Comparison of ENCODE assay signal across 1 cellular context in genomic region chr2:69436937-69437750, GRCh38.
TF ChIP-seq lines count a peak whose summit lies in the region.

NFU1 (minus strand) TSS chr2:69437435; CDS start chr2:69437422, 13 bp downstream.

TF ChIP-seq in HEK293, 187 proteins besides CTCF, POLR2A, EP300 and RAD21 (continued from another document and continues in another):
- TF ChIP-seq ZNF324 (tag by site-specific recombination; IDR thresholded peaks at IDR 0.05) = peak; percentile 71; the same call in 1 of the 2 replicates
- no peak for TF ChIP-seq RBAK (tag by site-specific recombination; IDR thresholded peaks at IDR 0.05)
- no peak for TF ChIP-seq ZNF169 (tag by site-specific recombination; IDR thresholded peaks at IDR 0.05)
- TF ChIP-seq ZNF544 (tag by site-specific recombination; IDR thresholded peaks at IDR 0.05) = no peak
- no peak for TF ChIP-seq ZNF473 (tag by site-specific recombination; IDR thresholded peaks at IDR 0.05)
- no peak for TF ChIP-seq ZNF148 (tag by site-specific recombination; IDR thresholded peaks at IDR 0.05; ENCODE audit: borderline replicate concordance)
- TF ChIP-seq ZNF214 (tag by site-specific recombination; IDR thresholded peaks at IDR 0.05; ENCODE audit: borderline replicate concordance) = no peak
- TF ChIP-seq ZBTB26 (tag by site-specific recombination; optimal IDR thresholded peaks at IDR 0.05) = peak; percentile 44
- no peak for TF ChIP-seq PRDM2 (tag by site-specific recombination; IDR thresholded peaks at IDR 0.05; ENCODE audit: borderline replicate concordance)
- TF ChIP-seq ZNF132 (tag by site-specific recombination; IDR thresholded peaks at IDR 0.05; ENCODE audit: borderline replicate concordance) = no peak
- TF ChIP-seq KLF8 (tag by site-specific recombination; IDR thresholded peaks at IDR 0.05) = peak; percentile 79
- peak; percentile 85 for TF ChIP-seq ZBTB6 (tag by site-specific recombination; IDR thresholded peaks at IDR 0.05)
- no peak for TF ChIP-seq ZNF26 (tag by site-specific recombination; IDR thresholded peaks at IDR 0.05)
- TF ChIP-seq ZNF311 (tag by site-specific recombination; IDR thresholded peaks at IDR 0.05; ENCODE audit: borderline replicate concordance) = no peak
- TF ChIP-seq YY1 (tag by site-specific recombination; IDR thresholded peaks at IDR 0.05) = peak; percentile 90
- TF ChIP-seq PATZ1 (tag by site-specific recombination; IDR thresholded peaks at IDR 0.05) = peak; percentile 53; the same call in 1 of the 2 replicates
- no peak for TF ChIP-seq ZNF701 (tag by site-specific recombination; IDR thresholded peaks at IDR 0.05)
- peak; percentile 22; the same call in 1 of the 2 replicates for TF ChIP-seq ZBTB20 (tag by site-specific recombination; IDR thresholded peaks at IDR 0.05)
- no peak for TF ChIP-seq ZNF121 (tag by site-specific recombination; IDR thresholded peaks at IDR 0.05)
- TF ChIP-seq SP2 (tag by site-specific recombination; IDR thresholded peaks at IDR 0.05) = peak; percentile 90
- no peak for TF ChIP-seq OVOL3 (tag by site-specific recombination; IDR thresholded peaks at IDR 0.05)
- TF ChIP-seq SCRT1 (tag by site-specific recombination; IDR thresholded peaks at IDR 0.05; ENCODE audit: borderline replicate concordance) = no peak
- no peak for TF ChIP-seq ZNF274 (IDR thresholded peaks at IDR 0.05; ENCODE audit: low read length)
- TF ChIP-seq ZNF274 (tag by site-specific recombination; IDR thresholded peaks at IDR 0.05; ENCODE audit: borderline replicate concordance) = no peak
- TF ChIP-seq HOXC10 (CRISPR knock-in tag; IDR thresholded peaks at IDR 0.05) = 0 out of 2 replicates have a peak, but pooled peaks have one; percentile 72
- TF ChIP-seq ZNF555 (tag by site-specific recombination; conservative IDR thresholded peaks at IDR 0.05) = no peak
- TF ChIP-seq ZNF624 (tag by site-specific recombination; IDR thresholded peaks at IDR 0.05) = no peak
- TF ChIP-seq ZNF416 (tag by site-specific recombination; IDR thresholded peaks at IDR 0.05) = no peak
- TF ChIP-seq ZNF501 (tag by site-specific recombination; IDR thresholded peaks at IDR 0.05) = no peak; the same call in 1 of the 2 replicates
- 0 out of 2 replicates have a peak, but pooled peaks have one; percentile 32 for TF ChIP-seq ZNF777 (tag by site-specific recombination; IDR thresholded peaks at IDR 0.05; ENCODE audit: borderline replicate concordance)
- peak; percentile 91 for TF ChIP-seq ZNF629 (tag by site-specific recombination; IDR thresholded peaks at IDR 0.05)
- TF ChIP-seq ZNF292 (tag by site-specific recombination; IDR thresholded peaks at IDR 0.05; ENCODE audit: borderline replicate concordance, low read depth) = no peak
- TF ChIP-seq PRDM4 (tag by site-specific recombination; IDR thresholded peaks at IDR 0.05) = no peak
- TF ChIP-seq ZNF530 (tag by site-specific recombination; IDR thresholded peaks at IDR 0.05; ENCODE audit: low read depth) = no peak
- no peak for TF ChIP-seq ZNF645 (tag by site-specific recombination; IDR thresholded peaks at IDR 0.05)
- no peak for TF ChIP-seq ELK4 (IDR thresholded peaks at IDR 0.05; ENCODE audit: borderline replicate concordance, low read depth, low read length)
